ENCODE assay signal across 1 cellular context in the genomic region with DNA sequence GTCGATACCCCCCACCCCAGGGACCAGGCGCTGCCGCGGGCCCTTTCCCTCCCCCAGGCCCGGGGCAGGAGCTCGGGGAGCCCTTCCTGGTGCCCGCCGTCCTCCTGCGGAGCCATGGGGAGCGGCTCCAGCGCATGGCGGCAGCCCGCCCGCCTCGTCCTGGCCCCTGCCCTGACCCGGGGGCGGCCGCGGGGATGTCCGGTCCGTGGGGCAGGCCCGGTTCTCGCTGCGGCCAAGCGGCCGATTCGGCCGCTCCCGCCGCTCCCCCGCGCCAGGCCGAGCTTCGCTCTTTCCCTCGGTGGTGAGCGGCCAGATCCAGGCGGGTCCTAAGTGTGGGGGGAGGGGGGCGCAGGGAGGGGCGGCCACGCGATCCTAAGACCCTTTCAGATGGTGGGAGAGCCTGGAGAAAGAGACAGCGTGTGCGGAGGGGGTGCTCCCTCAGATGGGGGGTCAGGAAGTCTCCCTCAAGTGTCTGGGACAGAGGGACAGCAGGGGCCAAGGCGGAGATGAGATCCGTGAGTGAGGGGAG.
TF ChIP-seq lines count a peak whose summit lies in the region.

No MANE protein-coding gene starts in this region.

TF ChIP-seq in neural cell, 6 proteins besides CTCF, POLR2A, EP300 and RAD21 (continued from another document):
- TF ChIP-seq, protein P1, sequence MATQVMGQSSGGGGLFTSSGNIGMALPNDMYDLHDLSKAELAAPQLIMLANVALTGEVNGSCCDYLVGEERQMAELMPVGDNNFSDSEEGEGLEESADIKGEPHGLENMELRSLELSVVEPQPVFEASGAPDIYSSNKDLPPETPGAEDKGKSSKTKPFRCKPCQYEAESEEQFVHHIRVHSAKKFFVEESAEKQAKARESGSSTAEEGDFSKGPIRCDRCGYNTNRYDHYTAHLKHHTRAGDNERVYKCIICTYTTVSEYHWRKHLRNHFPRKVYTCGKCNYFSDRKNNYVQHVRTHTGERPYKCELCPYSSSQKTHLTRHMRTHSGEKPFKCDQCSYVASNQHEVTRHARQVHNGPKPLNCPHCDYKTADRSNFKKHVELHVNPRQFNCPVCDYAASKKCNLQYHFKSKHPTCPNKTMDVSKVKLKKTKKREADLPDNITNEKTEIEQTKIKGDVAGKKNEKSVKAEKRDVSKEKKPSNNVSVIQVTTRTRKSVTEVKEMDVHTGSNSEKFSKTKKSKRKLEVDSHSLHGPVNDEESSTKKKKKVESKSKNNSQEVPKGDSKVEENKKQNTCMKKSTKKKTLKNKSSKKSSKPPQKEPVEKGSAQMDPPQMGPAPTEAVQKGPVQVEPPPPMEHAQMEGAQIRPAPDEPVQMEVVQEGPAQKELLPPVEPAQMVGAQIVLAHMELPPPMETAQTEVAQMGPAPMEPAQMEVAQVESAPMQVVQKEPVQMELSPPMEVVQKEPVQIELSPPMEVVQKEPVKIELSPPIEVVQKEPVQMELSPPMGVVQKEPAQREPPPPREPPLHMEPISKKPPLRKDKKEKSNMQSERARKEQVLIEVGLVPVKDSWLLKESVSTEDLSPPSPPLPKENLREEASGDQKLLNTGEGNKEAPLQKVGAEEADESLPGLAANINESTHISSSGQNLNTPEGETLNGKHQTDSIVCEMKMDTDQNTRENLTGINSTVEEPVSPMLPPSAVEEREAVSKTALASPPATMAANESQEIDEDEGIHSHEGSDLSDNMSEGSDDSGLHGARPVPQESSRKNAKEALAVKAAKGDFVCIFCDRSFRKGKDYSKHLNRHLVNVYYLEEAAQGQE (IDR thresholded peaks at IDR 0.05; ENCODE audit: borderline replicate concordance): no peak
- TF ChIP-seq POLR2AphosphoS5 (IDR thresholded peaks at IDR 0.05): no peak
- no peak for TF ChIP-seq EZH2 (IDR thresholded peaks at IDR 0.05; ENCODE audit: borderline replicate concordance, insufficient read depth, low read length, poor library complexity, severe bottlenecking)
- no peak for TF ChIP-seq TAF1 (IDR thresholded peaks at IDR 0.05; ENCODE audit: low read depth)
- TF ChIP-seq SMC3 (conservative IDR thresholded peaks at IDR 0.05; ENCODE audit: poor library complexity): no peak
